Comparison of ENCODE assay signal across 12 cellular contexts in the genomic region with DNA sequence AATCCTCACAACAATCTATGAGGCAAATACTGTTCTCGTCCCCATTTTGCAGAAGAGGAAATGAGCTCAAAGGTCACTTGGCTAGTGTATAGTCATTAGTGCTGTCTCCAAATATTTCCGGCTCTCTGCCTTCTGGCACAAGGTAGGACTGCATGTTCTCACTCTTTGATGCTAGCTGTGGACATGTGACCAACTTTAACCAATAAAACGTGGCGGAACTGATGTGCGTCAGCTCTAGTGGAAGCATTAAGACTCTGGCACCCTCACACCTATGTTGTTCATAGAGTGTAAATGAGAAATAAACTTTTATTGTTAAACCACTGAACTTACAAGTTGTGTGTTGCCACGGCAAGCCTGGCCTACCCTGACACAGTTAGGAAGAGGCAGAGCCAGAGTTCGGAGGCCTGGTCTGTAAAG. TPM values are rescaled to one million over a fixed set of nuclear protein-coding genes. Genes with fewer than 3 reads are reported as not detected.
DNase-seq lines count a peak whose midpoint lies in the region; ATAC-seq and TF ChIP-seq lines count a peak whose summit lies in the region.
"Had no signal": no experiment of that assay in that cellular context is flagged by ENCODE, and none has a peak within 500 bp of the region (broad histone marks: within the 10 kb centered on the region; RNA-seq: fewer than 3 reads in every experiment).

No MANE protein-coding gene starts in this region.

- H3K4me1 Mint-ChIP-seq in activated naive CD4-positive, alpha-beta T cell treated with anti-CD3 and anti-CD28 coated beads, Interleukin-2, amount 50 U/mL, for 24 hours, result peaks cover 29% of the 10 kb centered on the region
- peaks cover 37% of the 10 kb centered on the region for H3K4me1 Mint-ChIP-seq in activated naive CD4-positive, alpha-beta T cell treated with anti-CD3 and anti-CD28 coated beads, Interleukin-2, amount 10 ng/mL, durations not matched to agents 7 days and 5 days
- H3K4me1 Mint-ChIP-seq in activated CD4-positive, alpha-beta memory T cell treated with anti-CD3 and anti-CD28 coated beads, Interleukin-2, amount 10 ng/mL, durations not matched to agents 7 days and 5 days, result peaks cover 47% of the 10 kb centered on the region

- H3K4me1 ChIP-seq in lung (ENCODE audit: control insufficient read depth in 2 of 2, insufficient read depth in 2 of 2, low read length in 2 of 2) (peaks cover 0 to 19% of the 10 kb centered on the region in 2 donors), upper lobe of right lung (peaks cover 42% of the 10 kb centered on the region)

- CTCF ChIA-PET in activated naive CD4-positive, alpha-beta T cell treated with anti-CD3 and anti-CD28 coated beads, Interleukin-2, amount 10 ng/mL, durations not matched to agents 7 days and 5 days (lab: Charles Lee), result interaction anchor here (1.2 to 1.6 kb wide), 2 partner anchors 14 to 49 kb away, joined by 3 to 5 read pairs; no protein-coding TSS in a partner anchor
- CTCF ChIA-PET in activated CD4-positive, alpha-beta memory T cell treated with anti-CD3 and anti-CD28 coated beads, Interleukin-2, amount 10 ng/mL, durations not matched to agents 7 days and 5 days (lab: Charles Lee), result interaction anchor here (1.1 to 11.8 kb wide), 4 partner anchors 9 to 57 kb away, joined by 3 to 104 read pairs (median 6); no protein-coding TSS in a partner anchor

- no peak overlapping the region for H3K4me3 Mint-ChIP-seq in activated naive CD4-positive, alpha-beta T cell treated with anti-CD3 and anti-CD28 coated beads, Interleukin-2, amount 50 U/mL, for 24 hours
- H3K4me3 Mint-ChIP-seq in activated naive CD4-positive, alpha-beta T cell treated with anti-CD3 and anti-CD28 coated beads, Interleukin-2, amount 10 ng/mL, durations not matched to agents 7 days and 5 days, result no peak overlapping the region
- no peak overlapping the region for H3K4me3 Mint-ChIP-seq in activated CD4-positive, alpha-beta memory T cell treated with anti-CD3 and anti-CD28 coated beads, Interleukin-2, amount 10 ng/mL, durations not matched to agents 7 days and 5 days

- ATAC-seq in lung (ENCODE audit: insufficient read depth, low FRiP score) (peak; percentile 27), upper lobe of right lung (peak; percentile 56)

- H3K36me3 ChIP-seq in lung (ENCODE audit: control insufficient read depth in 2 of 2, insufficient read depth in 2 of 2, low read length in 2 of 2) (no peaks in the 10 kb centered on the region), upper lobe of right lung (no peaks in the 10 kb centered on the region)

- in situ Hi-C loops in GM13977 (cut with MboI; ENCODE audit: low pct_unique_long_range_greater_than_20kb, low sequenced_read_pairs, unreplicated experiment), result no loop called here

- H3K27ac Mint-ChIP-seq in activated naive CD4-positive, alpha-beta T cell treated with anti-CD3 and anti-CD28 coated beads, Interleukin-2, amount 50 U/mL, for 24 hours, result peak overlapping the region; percentile 46
- H3K27ac Mint-ChIP-seq in activated naive CD4-positive, alpha-beta T cell treated with anti-CD3 and anti-CD28 coated beads, Interleukin-2, amount 10 ng/mL, durations not matched to agents 7 days and 5 days, result no peak overlapping the region
- no peak overlapping the region for H3K27ac Mint-ChIP-seq in activated CD4-positive, alpha-beta memory T cell treated with anti-CD3 and anti-CD28 coated beads, Interleukin-2, amount 10 ng/mL, durations not matched to agents 7 days and 5 days

- H3K27ac ChIP-seq in lung (ENCODE audit: low read depth in 1 of 2, low read length in 1 of 2) (peak overlapping the region in 1 of 2 donors; percentile 41), upper lobe of right lung (peak overlapping the region; percentile 80)

- H3K27me3 ChIP-seq in lung (ENCODE audit: control insufficient read depth, insufficient read depth) (no peaks in the 10 kb centered on the region), upper lobe of right lung (no peaks in the 10 kb centered on the region)

- no peak overlapping the region for H3K4me3 ChIP-seq in lung
- no peak overlapping the region for H3K4me3 ChIP-seq in upper lobe of right lung

- TF ChIP-seq CTCF in lung (IDR thresholded peaks at IDR 0.05; ENCODE audit: control extremely low read depth, extremely low read depth) (no peak), upper lobe of right lung (IDR thresholded peaks at IDR 0.05) (no peak), GM13977 (IDR thresholded peaks at IDR 0.05; ENCODE audit: extremely low read depth, insufficient read depth, missing control alignments) (no peak)

- H3K36me3 Mint-ChIP-seq in activated naive CD4-positive, alpha-beta T cell treated with anti-CD3 and anti-CD28 coated beads, Interleukin-2, amount 50 U/mL, for 24 hours, result no peaks in the 10 kb centered on the region
- no peaks in the 10 kb centered on the region for H3K36me3 Mint-ChIP-seq in activated naive CD4-positive, alpha-beta T cell treated with anti-CD3 and anti-CD28 coated beads, Interleukin-2, amount 10 ng/mL, durations not matched to agents 7 days and 5 days
- peaks cover 11% of the 10 kb centered on the region for H3K36me3 Mint-ChIP-seq in activated CD4-positive, alpha-beta memory T cell treated with anti-CD3 and anti-CD28 coated beads, Interleukin-2, amount 10 ng/mL, durations not matched to agents 7 days and 5 days (ENCODE audit: low read depth)

- POLR2A ChIA-PET in activated CD4-positive, alpha-beta memory T cell treated with anti-CD3 and anti-CD28 coated beads, Interleukin-2, amount 10 ng/mL, durations not matched to agents 7 days and 5 days (lab: Charles Lee), result interaction anchor here (12.9 kb wide), 1 partner anchor 15 kb away, joined by 178 read pairs; no protein-coding TSS in a partner anchor

- H3K9me3 Mint-ChIP-seq in activated naive CD4-positive, alpha-beta T cell treated with anti-CD3 and anti-CD28 coated beads, Interleukin-2, amount 50 U/mL, for 24 hours, result no peaks in the 10 kb centered on the region
- H3K9me3 Mint-ChIP-seq in activated naive CD4-positive, alpha-beta T cell treated with anti-CD3 and anti-CD28 coated beads, Interleukin-2, amount 10 ng/mL, durations not matched to agents 7 days and 5 days, result no peaks in the 10 kb centered on the region
- no peaks in the 10 kb centered on the region for H3K9me3 Mint-ChIP-seq in activated CD4-positive, alpha-beta memory T cell treated with anti-CD3 and anti-CD28 coated beads, Interleukin-2, amount 10 ng/mL, durations not matched to agents 7 days and 5 days

- intact Hi-C loops in upper lobe of right lung (cut with DNase I), result no loop called here

- H3K9me3 ChIP-seq in lung (ENCODE audit: control insufficient read depth in 2 of 2, insufficient read depth in 1 of 2, low read length in 1 of 2), result no peaks in the 10 kb centered on the region
- no peaks in the 10 kb centered on the region for H3K9me3 ChIP-seq in upper lobe of right lung

- H3K27me3 Mint-ChIP-seq in activated naive CD4-positive, alpha-beta T cell treated with anti-CD3 and anti-CD28 coated beads, Interleukin-2, amount 50 U/mL, for 24 hours, result no peaks in the 10 kb centered on the region
- H3K27me3 Mint-ChIP-seq in activated naive CD4-positive, alpha-beta T cell treated with anti-CD3 and anti-CD28 coated beads, Interleukin-2, amount 10 ng/mL, durations not matched to agents 7 days and 5 days, result peaks cover 18% of the 10 kb centered on the region
- no peaks in the 10 kb centered on the region for H3K27me3 Mint-ChIP-seq in activated CD4-positive, alpha-beta memory T cell treated with anti-CD3 and anti-CD28 coated beads, Interleukin-2, amount 10 ng/mL, durations not matched to agents 7 days and 5 days

- DNase-seq in activated naive CD4-positive, alpha-beta T cell treated with anti-CD3 and anti-CD28 coated beads, Interleukin-2, amount 10 ng/mL, durations not matched to agents 7 days and 5 days, result no peak
- peak; percentile 70 to 84 for DNase-seq in dermis microvascular lymphatic vessel endothelial cell (ENCODE audit: low read depth in 2 of 2)
- peak; percentile 51 for DNase-seq in lung (ENCODE audit: low spot score)
- DNase-seq in upper lobe of right lung, result no peak
- DNase-seq in GM13977 (ENCODE audit: low spot score), result no peak
- DNase-seq in activated CD4-positive, alpha-beta memory T cell treated with anti-CD3 and anti-CD28 coated beads, Interleukin-2, amount 10 ng/mL, durations not matched to agents 7 days and 5 days, result no peak
- no peak for DNase-seq in NCI-H82 (lab: John Stamatoyannopoulos, UW)
- DNase-seq: activated CD4-positive, alpha-beta T cell treated with anti-CD3 and anti-CD28 coated beads for 4 hours; activated gamma-delta T cell; NCI-H446; posterior cingulate gyrus had no signal

- 59 to 60% methylated on average over 7 of the region's 7 CpGs for WGBS in lung, 2 donors

RNA-seq across cellular contexts. Expression of gene KIF21B, which starts 5.0 kb away (rescaled TPM):
- total RNA-seq in dermis microvascular lymphatic vessel endothelial cell, result 1.9 and 3.4 TPM in 2 replicates
- total RNA-seq in lung, result 1 to 10 TPM; 4.2 to 7.4 TPM
- polyA plus RNA-seq in lung, result 1 to 10 TPM; 1.3 to 5.3 TPM
- total RNA-seq in upper lobe of right lung, result 5.7 TPM
- total RNA-seq in activated CD4-positive, alpha-beta memory T cell treated with anti-CD3 and anti-CD28 coated beads, Interleukin-2, amount 10 ng/mL, durations not matched to agents 7 days and 5 days, result 100 to 1,000 TPM; 175 to 180 TPM

Comparison
In these comparisons a context has a peak if more than half of its experiments do, and no peak if none do; other contexts are left out.
1. DNase-seq: peak in dermis microvascular lymphatic vessel endothelial cell (2 of 2) and lung (single experiment); none in activated naive CD4-positive, alpha-beta T cell treated with anti-CD3 and anti-CD28 coated beads, Interleukin-2, amount 10 ng/mL, durations not matched to agents 7 days and 5 days (single experiment), upper lobe of right lung (single experiment), GM13977 (single experiment), activated CD4-positive, alpha-beta memory T cell treated with anti-CD3 and anti-CD28 coated beads, Interleukin-2, amount 10 ng/mL, durations not matched to agents 7 days and 5 days (single experiment) and NCI-H82 (single experiment).
2. RNA of gene KIF21B, which starts 5.0 kb away (total RNA-seq): 175 to 180 TPM in activated CD4-positive, alpha-beta memory T cell treated with anti-CD3 and anti-CD28 coated beads, Interleukin-2, amount 10 ng/mL, durations not matched to agents 7 days and 5 days; 4.2 to 7.4 TPM in lung, 5.7 TPM in upper lobe of right lung (single experiment) and 1.9 to 3.4 TPM in dermis microvascular lymphatic vessel endothelial cell; every median in the first group is over 10 times any median in the second.